Comparison of ENCODE assay signal across 1 cellular context in the genomic region with DNA sequence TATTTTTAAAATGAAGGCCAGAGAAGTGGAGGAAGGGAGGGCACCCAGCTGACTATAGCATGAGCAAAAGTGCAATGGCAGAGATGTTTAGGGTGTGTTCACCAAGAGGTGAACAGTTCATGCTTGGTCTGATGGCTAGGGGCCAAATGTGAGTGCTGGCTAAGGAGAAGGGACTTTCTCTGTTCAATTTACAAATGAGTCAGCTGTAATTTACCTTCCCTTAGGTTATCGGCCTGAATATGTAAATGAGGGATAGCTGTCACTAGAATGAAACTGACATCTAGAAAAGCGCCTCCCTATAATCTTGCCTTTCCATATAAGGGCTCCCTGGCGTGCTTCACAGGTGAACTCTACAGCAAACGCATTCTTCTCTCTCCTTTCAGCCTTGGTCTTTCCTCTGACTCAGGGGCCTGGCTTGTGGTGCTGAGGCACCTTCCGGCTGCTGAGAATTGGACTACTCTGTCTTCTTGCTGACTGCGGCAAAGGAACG.
A peak's percentile ranks its signal among the peaks of the same experiment; 100 is the strongest.
TF ChIP-seq lines count a peak whose summit lies in the region.

No MANE protein-coding gene starts in this region.

TF ChIP-seq in K562, 482 proteins besides CTCF, POLR2A, EP300 and RAD21 (continued from another document and continues in another):
- TF ChIP-seq, protein P1, sequence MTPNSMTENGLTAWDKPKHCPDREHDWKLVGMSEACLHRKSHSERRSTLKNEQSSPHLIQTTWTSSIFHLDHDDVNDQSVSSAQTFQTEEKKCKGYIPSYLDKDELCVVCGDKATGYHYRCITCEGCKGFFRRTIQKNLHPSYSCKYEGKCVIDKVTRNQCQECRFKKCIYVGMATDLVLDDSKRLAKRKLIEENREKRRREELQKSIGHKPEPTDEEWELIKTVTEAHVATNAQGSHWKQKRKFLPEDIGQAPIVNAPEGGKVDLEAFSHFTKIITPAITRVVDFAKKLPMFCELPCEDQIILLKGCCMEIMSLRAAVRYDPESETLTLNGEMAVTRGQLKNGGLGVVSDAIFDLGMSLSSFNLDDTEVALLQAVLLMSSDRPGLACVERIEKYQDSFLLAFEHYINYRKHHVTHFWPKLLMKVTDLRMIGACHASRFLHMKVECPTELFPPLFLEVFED (CRISPR knock-in tag; conservative IDR thresholded peaks at IDR 0.05): no peak
- no peak for TF ChIP-seq ZNF197 (CRISPR knock-in tag; IDR thresholded peaks at IDR 0.05; ENCODE audit: low read depth)
- no peak for TF ChIP-seq POLR2AphosphoS5 (IDR thresholded peaks at IDR 0.05; ENCODE audit: control insufficient read depth, insufficient read depth, low read depth, low read length)
- TF ChIP-seq ZNF282 (CRISPR knock-in tag; IDR thresholded peaks at IDR 0.05): no peak
- TF ChIP-seq ZNF175 (CRISPR knock-in tag; IDR thresholded peaks at IDR 0.05; ENCODE audit: low read depth): no peak
- no peak for TF ChIP-seq ESRRB (CRISPR knock-in tag; IDR thresholded peaks at IDR 0.05; ENCODE audit: borderline replicate concordance)
- no peak for TF ChIP-seq OTX1 (CRISPR knock-in tag; IDR thresholded peaks at IDR 0.05)
- no peak for TF ChIP-seq ASH1L (IDR thresholded peaks at IDR 0.05; ENCODE audit: borderline replicate concordance, low read depth, partially characterized antibody)
- TF ChIP-seq STAT5A (IDR thresholded peaks at IDR 0.05; ENCODE audit: borderline replicate concordance, low read length): no peak
- no peak for TF ChIP-seq FIP1L1 (IDR thresholded peaks at IDR 0.05; ENCODE audit: low read depth, low read length, poor library complexity, severe bottlenecking)
- no peak for TF ChIP-seq BMI1 (IDR thresholded peaks at IDR 0.05; ENCODE audit: low read length)
- TF ChIP-seq RUNX1 (IDR thresholded peaks at IDR 0.05; ENCODE audit: low read depth): no peak
- TF ChIP-seq DIDO1 (tag; IDR thresholded peaks at IDR 0.05; ENCODE audit: low read depth): no peak
- no peak for TF ChIP-seq ZNF311 (CRISPR knock-in tag; IDR thresholded peaks at IDR 0.05)
- no peak for TF ChIP-seq CEBPB (tag; IDR thresholded peaks at IDR 0.05)
- TF ChIP-seq CAMTA2 (CRISPR knock-in tag; conservative IDR thresholded peaks at IDR 0.05): no peak
- TF ChIP-seq STAT5B (CRISPR knock-in tag; IDR thresholded peaks at IDR 0.05): no peak
- no peak for TF ChIP-seq GABPB1 (CRISPR knock-in tag; IDR thresholded peaks at IDR 0.05)
- TF ChIP-seq ZNF134 (CRISPR knock-in tag; conservative IDR thresholded peaks at IDR 0.05): no peak
- no peak for TF ChIP-seq L3MBTL2 (IDR thresholded peaks at IDR 0.05)
- TF ChIP-seq, protein P2, sequence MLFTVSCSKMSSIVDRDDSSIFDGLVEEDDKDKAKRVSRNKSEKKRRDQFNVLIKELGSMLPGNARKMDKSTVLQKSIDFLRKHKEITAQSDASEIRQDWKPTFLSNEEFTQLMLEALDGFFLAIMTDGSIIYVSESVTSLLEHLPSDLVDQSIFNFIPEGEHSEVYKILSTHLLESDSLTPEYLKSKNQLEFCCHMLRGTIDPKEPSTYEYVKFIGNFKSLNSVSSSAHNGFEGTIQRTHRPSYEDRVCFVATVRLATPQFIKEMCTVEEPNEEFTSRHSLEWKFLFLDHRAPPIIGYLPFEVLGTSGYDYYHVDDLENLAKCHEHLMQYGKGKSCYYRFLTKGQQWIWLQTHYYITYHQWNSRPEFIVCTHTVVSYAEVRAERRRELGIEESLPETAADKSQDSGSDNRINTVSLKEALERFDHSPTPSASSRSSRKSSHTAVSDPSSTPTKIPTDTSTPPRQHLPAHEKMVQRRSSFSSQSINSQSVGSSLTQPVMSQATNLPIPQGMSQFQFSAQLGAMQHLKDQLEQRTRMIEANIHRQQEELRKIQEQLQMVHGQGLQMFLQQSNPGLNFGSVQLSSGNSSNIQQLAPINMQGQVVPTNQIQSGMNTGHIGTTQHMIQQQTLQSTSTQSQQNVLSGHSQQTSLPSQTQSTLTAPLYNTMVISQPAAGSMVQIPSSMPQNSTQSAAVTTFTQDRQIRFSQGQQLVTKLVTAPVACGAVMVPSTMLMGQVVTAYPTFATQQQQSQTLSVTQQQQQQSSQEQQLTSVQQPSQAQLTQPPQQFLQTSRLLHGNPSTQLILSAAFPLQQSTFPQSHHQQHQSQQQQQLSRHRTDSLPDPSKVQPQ (CRISPR knock-in tag; IDR thresholded peaks at IDR 0.05; ENCODE audit: borderline replicate concordance): no peak
- TF ChIP-seq CXXC5 (CRISPR knock-in tag; IDR thresholded peaks at IDR 0.05): no peak
- no peak for TF ChIP-seq KDM2B (CRISPR knock-in tag; IDR thresholded peaks at IDR 0.05)
- no peak for TF ChIP-seq ZNF75A (CRISPR knock-in tag; IDR thresholded peaks at IDR 0.05)
- no peak for TF ChIP-seq ARHGAP35 (IDR thresholded peaks at IDR 0.05; ENCODE audit: partially characterized antibody)
- peak; percentile 60 for TF ChIP-seq DPF2 (IDR thresholded peaks at IDR 0.05)
- TF ChIP-seq KLF6 (CRISPR knock-in tag; IDR thresholded peaks at IDR 0.05; ENCODE audit: borderline replicate concordance): no peak
- TF ChIP-seq NFE2L1 (tag; IDR thresholded peaks at IDR 0.05; ENCODE audit: borderline replicate concordance, low read depth): no peak
- TF ChIP-seq, protein P3, sequence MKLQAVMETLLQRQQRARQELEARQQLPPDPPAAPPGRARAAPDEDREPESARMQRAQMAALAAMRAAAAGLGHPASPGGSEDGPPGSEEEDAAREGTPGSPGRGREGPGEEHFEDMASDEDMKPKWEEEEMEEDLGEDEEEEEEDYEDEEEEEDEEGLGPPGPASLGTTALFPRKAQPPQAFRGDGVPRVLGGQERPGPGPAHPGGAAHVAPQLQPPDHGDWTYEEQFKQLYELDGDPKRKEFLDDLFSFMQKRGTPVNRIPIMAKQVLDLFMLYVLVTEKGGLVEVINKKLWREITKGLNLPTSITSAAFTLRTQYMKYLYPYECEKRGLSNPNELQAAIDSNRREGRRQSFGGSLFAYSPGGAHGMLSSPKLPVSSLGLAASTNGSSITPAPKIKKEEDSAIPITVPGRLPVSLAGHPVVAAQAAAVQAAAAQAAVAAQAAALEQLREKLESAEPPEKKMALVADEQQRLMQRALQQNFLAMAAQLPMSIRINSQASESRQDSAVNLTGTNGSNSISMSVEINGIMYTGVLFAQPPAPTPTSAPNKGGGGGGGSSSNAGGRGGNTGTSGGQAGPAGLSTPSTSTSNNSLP (IDR thresholded peaks at IDR 0.05; ENCODE audit: borderline replicate concordance, low read depth, low read length): peak; percentile 9; the same call in 1 of the 2 replicates
- TF ChIP-seq ZNF583 (CRISPR knock-in tag; IDR thresholded peaks at IDR 0.05): no peak
- TF ChIP-seq PPARD (CRISPR knock-in tag; IDR thresholded peaks at IDR 0.05): no peak
- TF ChIP-seq FOXP1 (CRISPR knock-in tag; IDR thresholded peaks at IDR 0.05): no peak
- no peak for TF ChIP-seq PRMT5 (CRISPR knock-in tag; IDR thresholded peaks at IDR 0.05)
- TF ChIP-seq, protein P4, sequence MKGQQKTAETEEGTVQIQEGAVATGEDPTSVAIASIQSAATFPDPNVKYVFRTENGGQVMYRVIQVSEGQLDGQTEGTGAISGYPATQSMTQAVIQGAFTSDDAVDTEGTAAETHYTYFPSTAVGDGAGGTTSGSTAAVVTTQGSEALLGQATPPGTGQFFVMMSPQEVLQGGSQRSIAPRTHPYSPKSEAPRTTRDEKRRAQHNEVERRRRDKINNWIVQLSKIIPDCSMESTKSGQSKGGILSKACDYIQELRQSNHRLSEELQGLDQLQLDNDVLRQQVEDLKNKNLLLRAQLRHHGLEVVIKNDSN (CRISPR knock-in tag; IDR thresholded peaks at IDR 0.05): no peak
- no peak for TF ChIP-seq COPS2 (conservative IDR thresholded peaks at IDR 0.05)
- TF ChIP-seq, protein P5, sequence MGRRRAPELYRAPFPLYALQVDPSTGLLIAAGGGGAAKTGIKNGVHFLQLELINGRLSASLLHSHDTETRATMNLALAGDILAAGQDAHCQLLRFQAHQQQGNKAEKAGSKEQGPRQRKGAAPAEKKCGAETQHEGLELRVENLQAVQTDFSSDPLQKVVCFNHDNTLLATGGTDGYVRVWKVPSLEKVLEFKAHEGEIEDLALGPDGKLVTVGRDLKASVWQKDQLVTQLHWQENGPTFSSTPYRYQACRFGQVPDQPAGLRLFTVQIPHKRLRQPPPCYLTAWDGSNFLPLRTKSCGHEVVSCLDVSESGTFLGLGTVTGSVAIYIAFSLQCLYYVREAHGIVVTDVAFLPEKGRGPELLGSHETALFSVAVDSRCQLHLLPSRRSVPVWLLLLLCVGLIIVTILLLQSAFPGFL (CRISPR knock-in tag; IDR thresholded peaks at IDR 0.05): no peak
- no peak for TF ChIP-seq ZNF699 (CRISPR knock-in tag; IDR thresholded peaks at IDR 0.05; ENCODE audit: insufficient replicate concordance)
- no peak for TF ChIP-seq RBM17 (IDR thresholded peaks at IDR 0.05; ENCODE audit: borderline replicate concordance, low read depth, low read length)
- peak; percentile 71; the same call in 1 of the 2 replicates for TF ChIP-seq MAFK (IDR thresholded peaks at IDR 0.05; ENCODE audit: low read length)
- TF ChIP-seq, protein P6, sequence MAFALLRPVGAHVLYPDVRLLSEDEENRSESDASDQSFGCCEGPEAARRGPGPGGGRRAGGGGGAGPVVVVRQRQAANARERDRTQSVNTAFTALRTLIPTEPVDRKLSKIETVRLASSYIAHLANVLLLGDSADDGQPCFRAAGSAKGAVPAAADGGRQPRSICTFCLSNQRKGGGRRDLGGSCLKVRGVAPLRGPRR (CRISPR knock-in tag; IDR thresholded peaks at IDR 0.05): no peak
- no peak for TF ChIP-seq HMGN3 (IDR thresholded peaks at IDR 0.05; ENCODE audit: borderline replicate concordance, extremely low read depth, insufficient read length, low read depth, low read length)
- no peak for TF ChIP-seq PTRF (tag; IDR thresholded peaks at IDR 0.05)
- TF ChIP-seq, protein P7, sequence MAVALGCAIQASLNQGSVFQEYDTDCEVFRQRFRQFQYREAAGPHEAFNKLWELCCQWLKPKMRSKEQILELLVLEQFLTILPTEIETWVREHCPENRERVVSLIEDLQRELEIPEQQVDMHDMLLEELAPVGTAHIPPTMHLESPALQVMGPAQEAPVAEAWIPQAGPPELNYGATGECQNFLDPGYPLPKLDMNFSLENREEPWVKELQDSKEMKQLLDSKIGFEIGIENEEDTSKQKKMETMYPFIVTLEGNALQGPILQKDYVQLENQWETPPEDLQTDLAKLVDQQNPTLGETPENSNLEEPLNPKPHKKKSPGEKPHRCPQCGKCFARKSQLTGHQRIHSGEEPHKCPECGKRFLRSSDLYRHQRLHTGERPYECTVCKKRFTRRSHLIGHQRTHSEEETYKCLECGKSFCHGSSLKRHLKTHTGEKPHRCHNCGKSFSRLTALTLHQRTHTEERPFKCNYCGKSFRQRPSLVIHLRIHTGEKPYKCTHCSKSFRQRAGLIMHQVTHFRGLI (CRISPR knock-in tag; IDR thresholded peaks at IDR 0.05): no peak
- TF ChIP-seq SRSF7 (optimal IDR thresholded peaks at IDR 0.05; ENCODE audit: low read depth, low read length): no peak
- no peak for TF ChIP-seq CBX8 (IDR thresholded peaks at IDR 0.05; ENCODE audit: borderline replicate concordance, extremely low read depth, low read depth, low read length, poor library complexity, severe bottlenecking)
- no peak for TF ChIP-seq MEF2D (tag; conservative IDR thresholded peaks at IDR 0.05; ENCODE audit: low read depth)
- TF ChIP-seq, protein P8, sequence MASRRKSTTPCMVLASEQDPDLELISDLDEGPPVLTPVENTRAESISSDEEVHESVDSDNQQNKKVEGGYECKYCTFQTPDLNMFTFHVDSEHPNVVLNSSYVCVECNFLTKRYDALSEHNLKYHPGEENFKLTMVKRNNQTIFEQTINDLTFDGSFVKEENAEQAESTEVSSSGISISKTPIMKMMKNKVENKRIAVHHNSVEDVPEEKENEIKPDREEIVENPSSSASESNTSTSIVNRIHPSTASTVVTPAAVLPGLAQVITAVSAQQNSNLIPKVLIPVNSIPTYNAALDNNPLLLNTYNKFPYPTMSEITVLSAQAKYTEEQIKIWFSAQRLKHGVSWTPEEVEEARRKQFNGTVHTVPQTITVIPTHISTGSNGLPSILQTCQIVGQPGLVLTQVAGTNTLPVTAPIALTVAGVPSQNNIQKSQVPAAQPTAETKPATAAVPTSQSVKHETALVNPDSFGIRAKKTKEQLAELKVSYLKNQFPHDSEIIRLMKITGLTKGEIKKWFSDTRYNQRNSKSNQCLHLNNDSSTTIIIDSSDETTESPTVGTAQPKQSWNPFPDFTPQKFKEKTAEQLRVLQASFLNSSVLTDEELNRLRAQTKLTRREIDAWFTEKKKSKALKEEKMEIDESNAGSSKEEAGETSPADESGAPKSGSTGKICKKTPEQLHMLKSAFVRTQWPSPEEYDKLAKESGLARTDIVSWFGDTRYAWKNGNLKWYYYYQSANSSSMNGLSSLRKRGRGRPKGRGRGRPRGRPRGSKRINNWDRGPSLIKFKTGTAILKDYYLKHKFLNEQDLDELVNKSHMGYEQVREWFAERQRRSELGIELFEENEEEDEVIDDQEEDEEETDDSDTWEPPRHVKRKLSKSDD (conservative IDR thresholded peaks at IDR 0.05; ENCODE audit: low read length): no peak
